Comparison of ENCODE assay signal across 19 cellular contexts in the genomic region with DNA sequence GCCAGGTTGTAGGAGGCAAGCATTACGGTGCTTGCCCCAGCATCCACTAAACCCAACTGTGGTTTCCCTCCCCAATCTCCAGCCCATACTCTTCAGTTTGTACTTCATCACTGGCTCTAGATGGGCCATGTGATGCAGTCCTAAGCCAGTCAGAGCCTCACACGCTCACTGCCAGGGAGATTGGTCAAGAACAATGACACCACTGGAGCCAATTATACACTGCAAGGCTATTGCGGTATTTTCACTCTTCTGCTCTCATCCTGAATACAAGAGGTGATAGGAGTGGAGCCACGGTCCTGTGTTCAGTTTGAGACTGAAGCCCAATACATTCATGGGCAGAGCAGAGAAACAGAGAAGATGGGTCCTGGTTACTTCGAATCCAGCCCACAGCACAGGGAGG. TPM values are rescaled to one million over a fixed set of nuclear protein-coding genes. Genes with fewer than 3 reads are reported as not detected.
DNase-seq lines count a peak whose midpoint lies in the region; ATAC-seq, FAIRE-seq and TF ChIP-seq lines count a peak whose summit lies in the region.
"Had no signal": no experiment of that assay in that cellular context is flagged by ENCODE, and none has a peak within 500 bp of the region (broad histone marks: within the 10 kb centered on the region; RNA-seq: fewer than 3 reads in every experiment).

No MANE protein-coding gene starts in this region.

- TF ChIP-seq POLR2A in K562 (conservative IDR thresholded peaks at IDR 0.05) (no peak), esophagus muscularis mucosa (IDR thresholded peaks at IDR 0.05; ENCODE audit: low read depth) (no peak)

- H3K27ac ChIP-seq in right atrium auricular region (no peak overlapping the region), right cardiac atrium (ENCODE audit: low read length) (no peak overlapping the region), K562 (ENCODE audit: extremely low read depth, low read depth, low read length) (no peak overlapping the region), esophagus muscularis mucosa (replicated peaks in 1 of 4) (no peak overlapping the region), parathyroid adenoma (peak overlapping the region; percentile 27)

- H3K9ac ChIP-seq in K562 (ENCODE audit: insufficient read depth in 1 of 2, low read depth in 2 of 2, low read length in 2 of 2) (no peak overlapping the region), parathyroid adenoma (no peak overlapping the region)

- no peaks in the 10 kb centered on the region for H3K79me2 ChIP-seq in K562 (ENCODE audit: control insufficient read depth, insufficient read depth, low read length)
- no peaks in the 10 kb centered on the region for H3K79me2 ChIP-seq in parathyroid adenoma

- H3K4me1 ChIP-seq in right atrium auricular region (peaks cover 0 to 45% of the 10 kb centered on the region in 2 donors), right cardiac atrium (ENCODE audit: control insufficient read depth, insufficient read depth, low read length) (peaks cover 3% of the 10 kb centered on the region), K562 (replicated peaks in 1 of 2; ENCODE audit: control insufficient read depth in 2 of 2, insufficient read depth in 2 of 2, low read length in 2 of 2) (peaks cover 0 to 6% of the 10 kb centered on the region in 2 experiments; a peak in 2 of 5 replicates), esophagus muscularis mucosa (peaks cover 7 to 19% (median 10%) of the 10 kb centered on the region in 4 donors), parathyroid adenoma (peaks cover 32% of the 10 kb centered on the region)

- no peak overlapping the region for H3K4me3 Mint-ChIP-seq in HFFc6
- H3K4me3 Mint-ChIP-seq: B cell; CD4-positive, alpha-beta T cell; GM23338 had no signal

- no peak for TF ChIP-seq EP300 in K562 (IDR thresholded peaks at IDR 0.05; ENCODE audit: low read length)
- no peak for TF ChIP-seq EP300 in esophagus muscularis mucosa (IDR thresholded peaks at IDR 0.05)

- no peaks in the 10 kb centered on the region; the same call in 1 of the 2 replicates for H3K36me3 Mint-ChIP-seq in HFFc6 (ENCODE audit: low read depth)

- BruUV-seq in K562 (replicated peaks; lab: Mats Ljungman, UMichigan) = no TSS peak

- H2AFZ ChIP-seq in K562 (ENCODE audit: low read depth, low read length) (no peak overlapping the region), parathyroid adenoma (no peak overlapping the region)
- H2AFZ ChIP-seq: GM23338 had no signal

- no peak overlapping the region for H3K27ac Mint-ChIP-seq in HFFc6
- H3K27ac Mint-ChIP-seq: B cell; CD4-positive, alpha-beta T cell; GM23338 had no signal

- DNase-seq in right atrium auricular region (ENCODE audit: low spot score) = peak; percentile 16
- no peak for DNase-seq in right cardiac atrium
- no peak for DNase-seq in K562 (ENCODE audit: extremely low read depth in 1 of 4, low spot score in 3 of 4)
- DNase-seq in esophagus muscularis mucosa (ENCODE audit: extremely low spot score) = peak; percentile 19
- no peak for DNase-seq in dedifferentiated amniotic fluid mesenchymal stem cell (ENCODE audit: extremely low spot score)
- DNase-seq in D721Med (ENCODE audit: insufficient read length, low spot score) = no peak
- no peak for DNase-seq in HFFc6
- DNase-seq: ACHN; C1 segment of cervical spinal cord; Calu3; CD4-positive, alpha-beta T cell; DND-41; GDM1; HCEC 1CT; IMR-90 had no signal

- CTCF ChIA-PET in K562 (lab: Yijun Ruan, JAX; ENCODE audit: low intra/inter-chr PET ratio) = no interaction called here

- H3K4me2 ChIP-seq in K562 (ENCODE audit: insufficient read depth, low read length) (no peak overlapping the region), parathyroid adenoma (ENCODE audit: low read length) (no peak overlapping the region)
- H3K4me2 ChIP-seq: GM23338 had no signal

- H3K4me3 ChIP-seq in right atrium auricular region = no peak overlapping the region
- H3K4me3 ChIP-seq in right cardiac atrium (ENCODE audit: low read length) = no peak overlapping the region
- H3K4me3 ChIP-seq in K562 = no peak overlapping the region
- no peak overlapping the region for H3K4me3 ChIP-seq in esophagus muscularis mucosa
- H3K4me3 ChIP-seq in parathyroid adenoma (ENCODE audit: low read depth, low read length) = no peak overlapping the region
- H3K4me3 ChIP-seq: GM23338 had no signal

- in situ Hi-C loops in K562 (cut with MboI) = no loop called here

- TF ChIP-seq CTCF in right atrium auricular region (IDR thresholded peaks at IDR 0.05) (no peak), K562 (IDR thresholded peaks at IDR 0.05 in 2 of 3, conservative IDR thresholded peaks at IDR 0.05 in 1 of 3; ENCODE audit: insufficient read depth in 2 of 3, low read depth in 1 of 3, low read length in 3 of 3) (no peak), esophagus muscularis mucosa (IDR thresholded peaks at IDR 0.05) (no peak), parathyroid adenoma (IDR thresholded peaks at IDR 0.05) (no peak), D721Med (IDR thresholded peaks at IDR 0.05; ENCODE audit: insufficient read depth, missing control alignments) (no peak), HFFc6 (IDR thresholded peaks at IDR 0.05) (no peak)

- TF ChIP-seq RAD21 in K562 (CRISPR knock-in tag; conservative IDR thresholded peaks at IDR 0.05 in 1 of 2, IDR thresholded peaks at IDR 0.05 in 1 of 2) = no peak

- peaks cover 10% of the 10 kb centered on the region for H3K9me3 Mint-ChIP-seq in HFFc6

- WGBS in right cardiac atrium = 95% methylated on average over 5 of the region's 5 CpGs
- WGBS in K562 (ENCODE audit: insufficient coverage, low coverage, missing lambda C conversion rate) = 10% methylated on average over 5 of the region's 5 CpGs
- WGBS in esophagus muscularis mucosa = 95% methylated on average over 5 of the region's 5 CpGs

- H3K9me3 ChIP-seq in right atrium auricular region (peaks cover 0 to 3% of the 10 kb centered on the region in 2 donors), right cardiac atrium (ENCODE audit: control insufficient read depth, low read length) (no peaks in the 10 kb centered on the region), K562 (replicated peaks; ENCODE audit: control insufficient read depth, insufficient read depth, low read depth, low read length) (no peaks in the 10 kb centered on the region), esophagus muscularis mucosa (no peaks in the 10 kb centered on the region), parathyroid adenoma (ENCODE audit: control insufficient read depth, low read length) (no peaks in the 10 kb centered on the region)

- H3K9me1 ChIP-seq in K562 (ENCODE audit: control insufficient read depth, insufficient read depth, low read length) = no peaks in the 10 kb centered on the region

- H3K27me3 Mint-ChIP-seq in HFFc6 (ENCODE audit: insufficient read depth) = peaks cover 37% of the 10 kb centered on the region

- FAIRE-seq in K562 (lab: Jason Lieb, UNC) (peak; percentile 19), D721Med (lab: Jason Lieb, UNC) (no peak)
- FAIRE-seq: GM12892 had no signal

- H3K36me3 ChIP-seq in right atrium auricular region = no peaks in the 10 kb centered on the region
- no peaks in the 10 kb centered on the region for H3K36me3 ChIP-seq in K562 (ENCODE audit: control insufficient read depth, insufficient read depth, low read length)
- H3K36me3 ChIP-seq in esophagus muscularis mucosa = no peaks in the 10 kb centered on the region
- no peaks in the 10 kb centered on the region for H3K36me3 ChIP-seq in parathyroid adenoma (ENCODE audit: control insufficient read depth, insufficient read depth, low read length)

- intact Hi-C loops in right cardiac atrium (cut with DNase I) = no loop called here
- intact Hi-C loops in K562 (cut with micrococcal nuclease) = no loop called here
- intact Hi-C loops in esophagus muscularis mucosa (cut with DNase I) = no loop called here

- no peaks in the 10 kb centered on the region; the same call in 1 of the 2 replicates for H4K20me1 ChIP-seq in K562 (replicated peaks; ENCODE audit: control insufficient read depth, insufficient read depth, low read length)

- ATAC-seq in right cardiac atrium (no peak), K562 (no peak)
- ATAC-seq: GM23338 had no signal

- POLR2A ChIA-PET in K562 (lab: Yijun Ruan, JAX) = no interaction called here

- H3K27me3 ChIP-seq in right atrium auricular region (no peaks in the 10 kb centered on the region), right cardiac atrium (ENCODE audit: control insufficient read depth, insufficient read depth) (no peaks in the 10 kb centered on the region), K562 (ENCODE audit: control insufficient read depth in 2 of 2, insufficient read depth in 2 of 2, low read length in 2 of 2) (peaks cover 29 to 44% of the 10 kb centered on the region in 2 experiments), esophagus muscularis mucosa (no peaks in the 10 kb centered on the region), parathyroid adenoma (ENCODE audit: control insufficient read depth, insufficient read depth, low read length) (no peaks in the 10 kb centered on the region)

- peaks cover 18% of the 10 kb centered on the region for H3K4me1 Mint-ChIP-seq in HFFc6 (ENCODE audit: low read depth)
- H3K4me1 Mint-ChIP-seq: B cell, GM23338 had no signal

TF ChIP-seq in K562, 482 proteins besides CTCF, POLR2A, EP300 and RAD21 (continues in another document):
- TF ChIP-seq SMAD1 (IDR thresholded peaks at IDR 0.05; ENCODE audit: low read depth, low read length, partially characterized antibody) (no peak), SMAD2 (IDR thresholded peaks at IDR 0.05; ENCODE audit: low read depth, low read length) (no peak), IFI16 (CRISPR knock-in tag; IDR thresholded peaks at IDR 0.05) (no peak)

RNA-seq across cellular contexts. Expression of gene SEPSECS, which starts 58.4 kb away (rescaled TPM):
- total RNA-seq in right atrium auricular region = 1 to 10 TPM; 2.4 to 3.9 TPM
- 1 to 10 TPM; 4.4 to 6.4 (median 4.7) TPM for total RNA-seq in right cardiac atrium
- 2.1 TPM for polyA plus RNA-seq in right cardiac atrium
- total RNA-seq in K562 (2011; cell fraction: chromatin; rRNA removed; ENCODE audit: low replicate concordance) = 8.9 and 33.9 TPM in 2 replicates
- total RNA-seq in K562 (2011; cell fraction: nucleolus; rRNA removed) = 6.2 TPM in 2 replicates
- 12.7 and 20.5 TPM in 2 replicates for total RNA-seq in K562 (2011; cell fraction: nucleoplasm; rRNA removed)
- 5.2 and 5.7 TPM in 2 replicates for total RNA-seq in K562 (2014; rRNA removed)
- total RNA-seq in K562 (2014; rRNA removed; fragmentation: Illumina TruSeq; extraction: Trizol) = 10.4 and 13.0 TPM in 2 replicates
- 7.2 and 7.9 TPM in 2 replicates for total RNA-seq in K562 (2015; rRNA removed; fragmentation: Illumina TruSeq; extraction: Trizol)
- total RNA-seq in K562 (2021) = 10.5 and 12.5 TPM in 2 replicates
- 16.9 and 17.2 TPM in 2 replicates for polyA plus RNA-seq in K562 (2011; rRNA removed)
- polyA plus RNA-seq in K562 (2011; cell fraction: cytosol; rRNA removed) = 3.7 and 7.0 TPM in 2 replicates
- polyA plus RNA-seq in K562 (2011; cell fraction: nucleus; rRNA removed) = 14.6 and 22.0 TPM in 2 replicates
- polyA plus RNA-seq in K562 (2012) = 4.7 and 5.9 TPM in 2 replicates
- polyA plus RNA-seq in K562 (2014; fragmentation: Illumina TruSeq; extraction: Trizol) = 7.7 and 7.9 TPM in 2 replicates
- 1 to 10 TPM; 3.9 to 4.9 TPM for polyA plus RNA-seq in K562 (2014; fragmentation: Nextera tagmentation; extraction: Ambion mirVana)
- polyA plus RNA-seq in K562 (2014; rRNA removed) = 6.5 and 8.9 TPM in 2 replicates
- 24.6 and 26.4 TPM in 2 replicates for polyA minus RNA-seq in K562 (2011; rRNA and poly(A)+ RNA removed)
- polyA minus RNA-seq in K562 (2011; cell fraction: cytosol; rRNA and poly(A)+ RNA removed) = 6.0 and 7.9 TPM in 2 replicates
- 13.1 and 23.7 TPM in 2 replicates for polyA minus RNA-seq in K562 (2011; cell fraction: nucleus; rRNA and poly(A)+ RNA removed)
- total RNA-seq in esophagus muscularis mucosa = 1 to 10 TPM; 3.8 to 6.2 (median 4.0) TPM
- 1 to 10 TPM; 4.5 to 6.2 (median 5.4) TPM for total RNA-seq in HFFc6 (2021; fragmentation: NEBNext Ultra II Directional; extraction: Animal tissue kit (Norgen Biotek cat#: 25700))

Comparison
In these comparisons a context has a peak if more than half of its experiments do, and no peak if none do; other contexts are left out.
1. DNase-seq: peak in right atrium auricular region (single experiment) and esophagus muscularis mucosa (single experiment); none in right cardiac atrium (0 of 3), K562 (0 of 4), dedifferentiated amniotic fluid mesenchymal stem cell (single experiment), D721Med (single experiment) and HFFc6 (single experiment).